ENCODE assay signal across 15 cellular contexts in the genomic region with DNA sequence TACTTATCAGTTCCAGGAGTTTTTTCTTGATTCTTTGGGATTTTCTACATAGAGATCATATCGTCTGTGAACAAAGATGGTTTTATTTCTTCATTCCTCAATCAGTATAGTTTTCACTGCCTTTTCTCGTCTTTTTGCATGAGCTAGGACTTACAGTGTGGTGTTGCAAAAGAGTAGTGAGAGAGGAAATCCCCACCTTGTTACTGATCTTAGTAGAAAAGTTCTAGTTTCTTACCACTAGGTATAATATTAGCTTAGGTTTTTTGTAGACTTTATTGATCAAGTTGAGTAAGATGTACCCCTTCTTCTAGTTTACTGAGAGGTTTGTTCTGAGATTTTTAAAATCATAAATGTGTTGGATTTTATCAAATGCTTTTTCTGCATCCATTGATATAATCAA.
A peak's percentile ranks its signal among the peaks of the same experiment; 100 is the strongest.
DNase-seq lines count a peak whose midpoint lies in the region; ATAC-seq lines count a peak whose summit lies in the region.
"Had no signal": no experiment of that assay in that cellular context is flagged by ENCODE, and none has a peak within 500 bp of the region (broad histone marks: within the 10 kb centered on the region; RNA-seq: fewer than 3 reads in every experiment).

No MANE protein-coding gene starts in this region.

- H3K4me1 Mint-ChIP-seq in stimulated activated effector memory CD8-positive, alpha-beta T cell treated with anti-CD3 and anti-CD28 coated beads, Interleukin-12 subunit alpha, Interleukin-12 subunit beta, amount 100 ng/mL, for 72 hours, result no peaks in the 10 kb centered on the region
- H3K4me1 Mint-ChIP-seq: immature natural killer cell, T-cell had no signal

- H3K4me3 Mint-ChIP-seq in stimulated activated effector memory CD8-positive, alpha-beta T cell treated with anti-CD3 and anti-CD28 coated beads, Interleukin-12 subunit alpha, Interleukin-12 subunit beta, amount 100 ng/mL, for 72 hours, result no peak overlapping the region
- H3K4me3 Mint-ChIP-seq: immature natural killer cell; stimulated activated naive CD8-positive, alpha-beta T cell treated with anti-CD3 and anti-CD28 coated beads, Interleukin-15, Interleukin-2, amounts not matched to agents 100 ng/mL and 50 ng/mL, for 24 hours; T-cell had no signal

- no peak for DNase-seq in superior temporal gyrus (ENCODE audit: extremely low spot score)
- DNase-seq in medulla oblongata (ENCODE audit: extremely low spot score), result no peak
- DNase-seq in stimulated activated effector memory CD8-positive, alpha-beta T cell treated with anti-CD3 and anti-CD28 coated beads, Interleukin-12 subunit alpha, Interleukin-12 subunit beta, amount 100 ng/mL, for 72 hours (ENCODE audit: low spot score in 2 of 2), result no peak
- no peak for DNase-seq in NK-92 (lab: John Stamatoyannopoulos, UW; ENCODE audit: unreplicated experiment)
- DNase-seq: AML-193, cerebellar nuclear complex, immature natural killer cell, NCI-H446, PC-3, T-cell had no signal

- peaks cover 3% of the 10 kb centered on the region for H3K9me3 Mint-ChIP-seq in stimulated activated effector memory CD8-positive, alpha-beta T cell treated with anti-CD3 and anti-CD28 coated beads, Interleukin-12 subunit alpha, Interleukin-12 subunit beta, amount 100 ng/mL, for 72 hours

- H3K27ac Mint-ChIP-seq in stimulated activated effector memory CD8-positive, alpha-beta T cell treated with anti-CD3 and anti-CD28 coated beads, Interleukin-12 subunit alpha, Interleukin-12 subunit beta, amount 100 ng/mL, for 72 hours, result no peak overlapping the region
- H3K27ac Mint-ChIP-seq: immature natural killer cell; stimulated activated naive CD8-positive, alpha-beta T cell treated with anti-CD3 and anti-CD28 coated beads, Interleukin-15, Interleukin-2, amounts not matched to agents 100 ng/mL and 50 ng/mL, for 24 hours; T-cell had no signal

- H3K36me3 Mint-ChIP-seq in stimulated activated effector memory CD8-positive, alpha-beta T cell treated with anti-CD3 and anti-CD28 coated beads, Interleukin-12 subunit alpha, Interleukin-12 subunit beta, amount 100 ng/mL, for 72 hours, result no peaks in the 10 kb centered on the region
- H3K36me3 Mint-ChIP-seq: immature natural killer cell, T-cell had no signal

- ATAC-seq in GM18909 (IDR thresholded peaks at IDR 0.05; ENCODE audit: poor library complexity, unreplicated experiment) (peak; percentile 92), GM21576 (IDR thresholded peaks at IDR 0.05; ENCODE audit: unreplicated experiment) (peak; percentile 55), HG02981 (IDR thresholded peaks at IDR 0.05; ENCODE audit: unreplicated experiment) (peak; percentile 85), HG03521 (IDR thresholded peaks at IDR 0.05; ENCODE audit: unreplicated experiment) (peak; percentile 85)
- ATAC-seq in stimulated activated effector memory CD8-positive, alpha-beta T cell treated with anti-CD3 and anti-CD28 coated beads, Interleukin-12 subunit alpha, Interleukin-12 subunit beta, amount 100 ng/mL, for 72 hours, result no peak
- ATAC-seq: PC-3, T-cell had no signal
